10 cellular contexts compared by ENCODE assay signal in genomic region chr16:79381552-79382042, GRCh38.
A peak's percentile ranks its signal among the peaks of the same experiment; 100 is the strongest.
DNase-seq lines count a peak whose midpoint lies in the region; ATAC-seq and TF ChIP-seq lines count a peak whose summit lies in the region.
"Had no signal": no experiment of that assay in that cellular context is flagged by ENCODE, and none has a peak within 500 bp of the region (broad histone marks: within the 10 kb centered on the region; RNA-seq: fewer than 3 reads in every experiment).

No MANE protein-coding gene starts in this region.

- H3K4me3 ChIP-seq in effector memory CD4-positive, alpha-beta T cell (ENCODE audit: insufficient read depth, low read depth, low read length, poor library complexity, severe bottlenecking), result peak overlapping the region; percentile 26

- intact Hi-C loops in CD14-positive monocyte (cut with micrococcal nuclease), result no loop called here

- peaks cover 19% of the 10 kb centered on the region for H3K4me1 ChIP-seq in effector memory CD4-positive, alpha-beta T cell (ENCODE audit: control insufficient read depth, insufficient read depth, low read length, poor library complexity, severe bottlenecking)

- no peak for ATAC-seq in GM18519 (IDR thresholded peaks at IDR 0.05; ENCODE audit: low FRiP score, unreplicated experiment)
- no peak for ATAC-seq in GM18873 (IDR thresholded peaks at IDR 0.05; ENCODE audit: low FRiP score, unreplicated experiment)

- H3K9me3 ChIP-seq in effector memory CD4-positive, alpha-beta T cell (ENCODE audit: control insufficient read depth, low read length), result no peaks in the 10 kb centered on the region

- H3K27me3 Mint-ChIP-seq in CD14-positive monocyte (ENCODE audit: low read depth in 3 of 3) (peaks cover 0 to 8% (median 2%) of the 10 kb centered on the region in 3 donors), nephron progenitor cell (ENCODE audit: low read depth, poor library complexity) (peaks cover 5% of the 10 kb centered on the region)
- H3K27me3 Mint-ChIP-seq in activated CD4-positive, alpha-beta T cell treated with anti-CD3 and anti-CD28 coated beads, Interleukin-2, amount 10 ng/mL, durations not matched to agents 7 days and 5 days, result no peaks in the 10 kb centered on the region

- no peaks in the 10 kb centered on the region for H3K27me3 ChIP-seq in effector memory CD4-positive, alpha-beta T cell (replicated peaks; ENCODE audit: control insufficient read depth, insufficient read depth, low read length, poor library complexity, severe bottlenecking)

- DNase-seq in CD14-positive monocyte (ENCODE audit: low spot score), result no peak
- DNase-seq in MV-4-11 (lab: John Stamatoyannopoulos, UW), result peak; percentile 2
- no peak for DNase-seq in effector memory CD4-positive, alpha-beta T cell
- no peak for DNase-seq in nephron progenitor cell
- DNase-seq in OCI-M2 (lab: John Stamatoyannopoulos, UW; ENCODE audit: unreplicated experiment), result no peak
- no peak for DNase-seq in activated CD4-positive, alpha-beta T cell treated with anti-CD3 and anti-CD28 coated beads, Interleukin-2, amount 10 ng/mL, durations not matched to agents 7 days and 5 days
- DNase-seq: NCI-H510A, occipital lobe had no signal

- H3K9me3 Mint-ChIP-seq in CD14-positive monocyte (peaks cover 0 to 8% (median 3%) of the 10 kb centered on the region in 7 donors), nephron progenitor cell (peaks cover 35% of the 10 kb centered on the region)
- peaks cover 3% of the 10 kb centered on the region for H3K9me3 Mint-ChIP-seq in activated CD4-positive, alpha-beta T cell treated with anti-CD3 and anti-CD28 coated beads, Interleukin-2, amount 10 ng/mL, durations not matched to agents 7 days and 5 days

- H3K4me1 Mint-ChIP-seq in CD14-positive monocyte (peaks cover 25% of the 10 kb centered on the region), nephron progenitor cell (peaks cover 15% of the 10 kb centered on the region)
- H3K4me1 Mint-ChIP-seq in activated CD4-positive, alpha-beta T cell treated with anti-CD3 and anti-CD28 coated beads, Interleukin-2, amount 10 ng/mL, durations not matched to agents 7 days and 5 days, result peaks cover 20% of the 10 kb centered on the region

- TF ChIP-seq CTCF in CD14-positive monocyte (IDR thresholded peaks at IDR 0.05) (no peak), nephron progenitor cell (IDR thresholded peaks at IDR 0.05) (no peak)

- H3K4me3 Mint-ChIP-seq in CD14-positive monocyte (peak overlapping the region; percentile 75 to 85), nephron progenitor cell (no peak overlapping the region)
- H3K4me3 Mint-ChIP-seq in activated CD4-positive, alpha-beta T cell treated with anti-CD3 and anti-CD28 coated beads, Interleukin-2, amount 10 ng/mL, durations not matched to agents 7 days and 5 days, result no peak overlapping the region

- H3K36me3 Mint-ChIP-seq in CD14-positive monocyte (no peaks in the 10 kb centered on the region), nephron progenitor cell (ENCODE audit: low read depth) (no peaks in the 10 kb centered on the region)
- no peaks in the 10 kb centered on the region for H3K36me3 Mint-ChIP-seq in activated CD4-positive, alpha-beta T cell treated with anti-CD3 and anti-CD28 coated beads, Interleukin-2, amount 10 ng/mL, durations not matched to agents 7 days and 5 days (ENCODE audit: low read depth)

- H3K27ac Mint-ChIP-seq in CD14-positive monocyte (peak overlapping the region in 6 of 7 donors; percentile 44 to 90 (median 82)), nephron progenitor cell (peak overlapping the region; percentile 72)
- H3K27ac Mint-ChIP-seq in activated CD4-positive, alpha-beta T cell treated with anti-CD3 and anti-CD28 coated beads, Interleukin-2, amount 10 ng/mL, durations not matched to agents 7 days and 5 days, result no peak overlapping the region

- H3K27ac ChIP-seq in effector memory CD4-positive, alpha-beta T cell (ENCODE audit: insufficient read depth, low read length, poor library complexity, severe bottlenecking), result no peak overlapping the region

- CTCF ChIA-PET in activated CD4-positive, alpha-beta T cell treated with anti-CD3 and anti-CD28 coated beads, Interleukin-2, amount 10 ng/mL, durations not matched to agents 7 days and 5 days (lab: Charles Lee), result interaction anchor here (0.5 to 0.6 kb wide), 2 partner anchors 51 to 337 kb away, joined by 3 read pairs; no protein-coding TSS in a partner anchor

- H3K36me3 ChIP-seq in effector memory CD4-positive, alpha-beta T cell (ENCODE audit: control insufficient read depth, insufficient read depth, low read length), result no peaks in the 10 kb centered on the region

- POLR2A ChIA-PET in activated CD4-positive, alpha-beta T cell treated with anti-CD3 and anti-CD28 coated beads, Interleukin-2, amount 10 ng/mL, durations not matched to agents 7 days and 5 days (lab: Charles Lee), result no interaction called here

Comparison
In these comparisons a context has a peak if more than half of its experiments do, and no peak if none do; other contexts are left out.
1. H3K4me3 Mint-ChIP-seq: peak in CD14-positive monocyte (2 of 2); none in nephron progenitor cell (single experiment) and activated CD4-positive, alpha-beta T cell treated with anti-CD3 and anti-CD28 coated beads, Interleukin-2, amount 10 ng/mL, durations not matched to agents 7 days and 5 days (single experiment).